In genomic region chr17:57603978-57604377, GRCh38 we compare ENCODE assay signal across 9 cellular contexts.
DNase-seq lines count a peak whose midpoint lies in the region; ATAC-seq and TF ChIP-seq lines count a peak whose summit lies in the region.
"Had no signal": no experiment of that assay in that cellular context is flagged by ENCODE, and none has a peak within 500 bp of the region (broad histone marks: within the 10 kb centered on the region; RNA-seq: fewer than 3 reads in every experiment).

No MANE protein-coding gene starts in this region.

- peak overlapping the region; percentile 7 for H3K27ac ChIP-seq in cardiac muscle cell
- H3K27ac ChIP-seq in muscle layer of duodenum (ENCODE audit: low read length): peak overlapping the region; percentile 25
- peak overlapping the region; percentile 11 for H3K27ac ChIP-seq in substantia nigra (ENCODE audit: low read depth, low read length, poor library complexity, severe bottlenecking)
- H3K27ac ChIP-seq: C4-2B had no signal

- no peak for DNase-seq in cardiac muscle cell (ENCODE audit: low read depth in 1 of 2, low spot score in 1 of 2)
- no peak for DNase-seq in Right ventricle myocardium superior
- DNase-seq in NCI-H82 (lab: John Stamatoyannopoulos, UW): peak; percentile 76
- DNase-seq in activated T-cell treated with anti-CD3 and anti-CD28 coated beads, Interleukin-2, amount 50 U/mL, for 1 hour: peak; percentile 62
- DNase-seq in substantia nigra (lab: John Stamatoyannopoulos, UW): peak in 1 of 49 donors; percentile 37
- DNase-seq in hepatic stellate cell (ENCODE audit: low spot score): no peak
- no peak for DNase-seq in NCI-H446 (lab: John Stamatoyannopoulos, UW)

- H3K4me1 ChIP-seq in cardiac muscle cell (ENCODE audit: low read depth) (peaks cover 19% of the 10 kb centered on the region), muscle layer of duodenum (ENCODE audit: control insufficient read depth in 1 of 2, insufficient read depth in 2 of 2, low read length in 2 of 2) (peaks cover 20% of the 10 kb centered on the region in 2 donors)

- no peaks in the 10 kb centered on the region for H3K27me3 ChIP-seq in cardiac muscle cell
- no peaks in the 10 kb centered on the region for H3K27me3 ChIP-seq in muscle layer of duodenum (ENCODE audit: low read depth, low read length)

- H3K36me3 ChIP-seq in cardiac muscle cell (no peaks in the 10 kb centered on the region), muscle layer of duodenum (ENCODE audit: control insufficient read depth in 1 of 2, insufficient read depth in 2 of 2, low read length in 2 of 2) (peaks cover 0 to 9% of the 10 kb centered on the region in 2 donors)

- H3K4me3 ChIP-seq in cardiac muscle cell (no peak overlapping the region), muscle layer of duodenum (ENCODE audit: low read depth in 1 of 2, low read length in 2 of 2) (no peak overlapping the region)

- ATAC-seq in Right ventricle myocardium superior (ENCODE audit: poor library complexity): no peak

- H3K9me3 ChIP-seq in cardiac muscle cell (ENCODE audit: low read depth) (no peaks in the 10 kb centered on the region), muscle layer of duodenum (ENCODE audit: control insufficient read depth in 1 of 2, low read length in 2 of 2) (no peaks in the 10 kb centered on the region)

- intact Hi-C loops in Right ventricle myocardium superior (cut with DNase I): no loop called here

- no peak for TF ChIP-seq CTCF in cardiac muscle cell (IDR thresholded peaks at IDR 0.05; ENCODE audit: low read depth, low read length)

Comparison
In these comparisons a context has a peak if more than half of its experiments do, and no peak if none do; other contexts are left out.
1. DNase-seq: peak in NCI-H82 (single experiment) and activated T-cell treated with anti-CD3 and anti-CD28 coated beads, Interleukin-2, amount 50 U/mL, for 1 hour (single experiment); none in cardiac muscle cell (0 of 2), Right ventricle myocardium superior (single experiment), hepatic stellate cell (single experiment) and NCI-H446 (0 of 2).
2. Peak in every context shown above with its lines, with median percentiles within 50 percentile points of each other: H3K27ac ChIP-seq.